Comparison of ENCODE assay signal across 23 cellular contexts in genomic region chr11:110892741-110893285, GRCh38.
"Had no signal": no experiment of that assay in that cellular context is flagged by ENCODE, and none has a peak within 500 bp of the region (broad histone marks: within the 10 kb centered on the region; RNA-seq: fewer than 3 reads in every experiment).

No MANE protein-coding gene starts in this region.

- H3K27ac Mint-ChIP-seq: immature natural killer cell; naive thymus-derived CD8-positive, alpha-beta T cell; type B pancreatic cell had no signal

- DNase-seq: central memory CD4-positive, alpha-beta T cell; cortex of kidney; dorsolateral prefrontal cortex; effector CD8-positive, alpha-beta T cell; glutamatergic neuron; immature natural killer cell; kidney; left colon; left ventricle myocardium superior; mucosa of descending colon; naive thymus-derived CD8-positive, alpha-beta T cell; ovary; sigmoid colon; stimulated activated CD4-positive, alpha-beta T cell treated with anti-CD3 and anti-CD28 coated beads, Interleukin-12 subunit alpha, Interleukin-12 subunit beta, amount 100 ng/mL, for 4 hours; stimulated activated naive CD4-positive, alpha-beta T cell; thyroid gland had no signal

- H3K4me1 Mint-ChIP-seq: naive thymus-derived CD8-positive, alpha-beta T cell had no signal

- ATAC-seq: esophagus mucosa; gastroesophageal sphincter; left colon; left ventricle myocardium superior; mucosa of descending colon; naive thymus-derived CD8-positive, alpha-beta T cell had no signal

- H3K9me3 Mint-ChIP-seq: type B pancreatic cell had no signal

- H3K36me3 Mint-ChIP-seq: immature natural killer cell, type B pancreatic cell had no signal

- H3K4me3 ChIP-seq: dorsolateral prefrontal cortex, gastroesophageal sphincter, mucosa of descending colon, ovary, right atrium auricular region, sigmoid colon, skin epidermis, suprapubic skin, thyroid gland had no signal

- H3K4me3 Mint-ChIP-seq: immature natural killer cell; naive thymus-derived CD8-positive, alpha-beta T cell; neural crest cell; type B pancreatic cell had no signal

- H3K27ac ChIP-seq: gastroesophageal sphincter, ovary, right atrium auricular region, sigmoid colon, skin epidermis, suprapubic skin, thyroid gland had no signal

- H3K4me1 ChIP-seq: gastroesophageal sphincter, right atrium auricular region, sigmoid colon, suprapubic skin, thyroid gland had no signal

- H3K9me3 ChIP-seq: gastroesophageal sphincter, mucosa of descending colon, ovary, right atrium auricular region, sigmoid colon, suprapubic skin, thyroid gland had no signal

- H3K36me3 ChIP-seq: gastroesophageal sphincter, ovary, right atrium auricular region, sigmoid colon, suprapubic skin, thyroid gland had no signal

- H3K27me3 ChIP-seq: dorsolateral prefrontal cortex, gastroesophageal sphincter, ovary, right atrium auricular region, sigmoid colon, suprapubic skin, thyroid gland had no signal
